In genomic region chr11:28798286-28798685, GRCh38 we compare ENCODE assay signal across 22 cellular contexts.
"Had no signal": no experiment of that assay in that cellular context is flagged by ENCODE, and none has a peak within 500 bp of the region (broad histone marks: within the 10 kb centered on the region; RNA-seq: fewer than 3 reads in every experiment).

No MANE protein-coding gene starts in this region.

- DNase-seq: erythroblast; foreskin melanocyte; head of caudate nucleus; kidney; left cardiac atrium; left ventricle myocardium inferior; lower lobe of right lung; mesenchymal stem cell; midbrain; nucleus accumbens; spleen; stimulated activated CD4-positive, alpha-beta T cell treated with anti-CD3 and anti-CD28 coated beads, Interleukin-15, amount 100 ng/mL, for 24 hours; stimulated activated CD4-positive, alpha-beta T cell treated with anti-CD3 and anti-CD28 coated beads, Interleukin-1b, Interleukin-23, amount 100 ng/mL, for 48 hours; stimulated activated naive CD4-positive, alpha-beta T cell; stomach; substantia nigra; transverse colon had no signal

- H3K4me3 ChIP-seq: hepatocyte, left ventricle myocardium inferior, lower lobe of right lung, neural progenitor cell, prostate gland, spleen, stomach, thoracic aorta, transverse colon had no signal

- H2AFZ ChIP-seq: hepatocyte, neural progenitor cell, parathyroid adenoma had no signal

- H3K9me3 ChIP-seq: left ventricle myocardium inferior, lower lobe of right lung, prostate gland, stomach, thoracic aorta, transverse colon had no signal

- H3K36me3 ChIP-seq: left ventricle myocardium inferior, lower lobe of right lung, neural progenitor cell, prostate gland, spleen, stomach, thoracic aorta, transverse colon had no signal

- H3K9ac ChIP-seq: neural progenitor cell, parathyroid adenoma had no signal

- H3K4me2 ChIP-seq: hepatocyte, neural progenitor cell had no signal

- H3K4me1 ChIP-seq: left ventricle myocardium inferior, lower lobe of right lung, parathyroid adenoma, prostate gland, spleen, stomach, transverse colon had no signal

- H3K27ac ChIP-seq: hepatocyte, left ventricle myocardium inferior, lower lobe of right lung, neural progenitor cell, parathyroid adenoma, prostate gland, spleen, stomach, thoracic aorta, transverse colon had no signal

- H3K27me3 ChIP-seq: hepatocyte, neural progenitor cell, spleen, stomach, transverse colon had no signal

- H3K79me2 ChIP-seq: hepatocyte, parathyroid adenoma had no signal
